9 cellular contexts compared by ENCODE assay signal in the genomic region with DNA sequence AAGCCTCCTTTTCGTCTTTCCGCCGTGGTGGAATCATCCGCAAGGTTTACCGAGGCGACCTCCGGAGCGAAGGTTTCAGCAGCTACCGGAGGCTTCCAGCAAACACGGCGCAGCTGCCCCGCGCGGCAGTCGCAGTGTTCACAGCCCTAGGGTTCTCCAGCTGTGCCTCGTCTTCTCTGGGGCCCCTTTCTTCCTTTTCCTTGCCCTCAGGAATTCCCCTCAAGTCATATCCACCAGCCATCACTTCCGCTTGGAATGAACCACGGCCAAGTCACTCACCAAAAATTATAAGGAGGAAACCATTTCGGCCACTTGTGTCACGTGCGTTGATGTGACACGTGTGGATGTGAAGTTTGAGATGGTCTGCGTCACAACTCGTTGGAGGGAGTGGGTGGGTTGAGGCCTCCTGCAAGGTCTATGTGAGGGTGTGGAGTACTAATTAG. TPM values are rescaled to one million over a fixed set of nuclear protein-coding genes. Genes with fewer than 3 reads are reported as not detected.
DNase-seq lines count a peak whose midpoint lies in the region; ATAC-seq, FAIRE-seq and TF ChIP-seq lines count a peak whose summit lies in the region.
"Had no signal": no experiment of that assay in that cellular context is flagged by ENCODE, and none has a peak within 500 bp of the region (broad histone marks: within the 10 kb centered on the region; RNA-seq: fewer than 3 reads in every experiment).

No MANE protein-coding gene starts in this region.

- intact Hi-C loops in activated CD4-positive, alpha-beta T cell treated with anti-CD3 and anti-CD28 coated beads, Interleukin-2, amount 10 ng/mL, durations not matched to agents 24 days and 14 days (cut with micrococcal nuclease): loop anchor here (1.0 to 5.0 kb wide), 10 partner anchors 10 to 377 kb away; a partner anchor contains a TSS
- intact Hi-C loops in esophagus muscularis mucosa (cut with DNase I): loop anchor here (10.0 kb wide), 1 partner anchor 216 kb away; a partner anchor contains a TSS
- intact Hi-C loops in aorta (cut with DNase I): loop anchor here (2.0 to 5.0 kb wide), 5 partner anchors 68 to 283 kb away; a partner anchor contains a TSS

- H3K27ac ChIP-seq in esophagus muscularis mucosa (replicated peaks in 1 of 4) (peak overlapping the region; percentile 94 to 99 (median 98)), aorta (ENCODE audit: low read depth in 1 of 2, low read length in 2 of 2) (peak overlapping the region in 1 of 2 donors; percentile 69)

- H3K36me3 ChIP-seq in esophagus muscularis mucosa (no peaks in the 10 kb centered on the region), aorta (ENCODE audit: control insufficient read depth in 1 of 2, insufficient read depth in 2 of 2, low read length in 1 of 2) (no peaks in the 10 kb centered on the region)

- peaks cover 27% of the 10 kb centered on the region for H3K36me3 Mint-ChIP-seq in activated CD4-positive, alpha-beta T cell treated with anti-CD3 and anti-CD28 coated beads, Interleukin-2, amount 10 ng/mL, durations not matched to agents 24 days and 14 days (ENCODE audit: low read depth)

- no peaks in the 10 kb centered on the region for H3K27me3 ChIP-seq in esophagus muscularis mucosa
- H3K27me3 ChIP-seq in aorta (ENCODE audit: control insufficient read depth in 1 of 2, insufficient read depth in 2 of 2, low read length in 1 of 2): peaks cover 0 to 1% of the 10 kb centered on the region in 2 donors

- DNase-seq in DMS79 (lab: John Stamatoyannopoulos, UW) (peak; percentile 32), DMS79 treated with DMSO at 0.1 percent for 48 hours (lab: John Stamatoyannopoulos, UW) (no peak), esophagus muscularis mucosa (ENCODE audit: extremely low spot score) (no peak), omental fat pad (ENCODE audit: low spot score) (no peak), aorta (peak; percentile 79 to 80), urothelium cell line (ENCODE audit: low spot score) (no peak)
- no peak for DNase-seq in activated CD4-positive, alpha-beta T cell treated with anti-CD3 and anti-CD28 coated beads, Interleukin-2, amount 10 ng/mL, durations not matched to agents 24 days and 14 days

- no peak for FAIRE-seq in urothelium cell line (lab: Jason Lieb, UNC)
- FAIRE-seq: A204.1 had no signal

- peak overlapping the region; percentile 88 for H3K4me3 Mint-ChIP-seq in activated CD4-positive, alpha-beta T cell treated with anti-CD3 and anti-CD28 coated beads, Interleukin-2, amount 10 ng/mL, durations not matched to agents 24 days and 14 days

- TF ChIP-seq CTCF in esophagus muscularis mucosa (IDR thresholded peaks at IDR 0.05) (no peak), omental fat pad (IDR thresholded peaks at IDR 0.05) (no peak)

- H3K4me1 Mint-ChIP-seq in activated CD4-positive, alpha-beta T cell treated with anti-CD3 and anti-CD28 coated beads, Interleukin-2, amount 10 ng/mL, durations not matched to agents 24 days and 14 days: peaks cover 49% of the 10 kb centered on the region

- peak overlapping the region; percentile 79 to 95 (median 88) for H3K4me3 ChIP-seq in esophagus muscularis mucosa
- H3K4me3 ChIP-seq in aorta (ENCODE audit: low read length in 2 of 2): peak overlapping the region in 1 of 2 donors; percentile 5

- H3K4me1 ChIP-seq in esophagus muscularis mucosa (peaks cover 27 to 39% (median 38%) of the 10 kb centered on the region in 4 donors), aorta (ENCODE audit: control insufficient read depth in 1 of 2, insufficient read depth in 2 of 2, low read length in 2 of 2) (no peaks in the 10 kb centered on the region)

- TF ChIP-seq EP300 in esophagus muscularis mucosa (IDR thresholded peaks at IDR 0.05): no peak

- no peaks in the 10 kb centered on the region for H3K9me3 ChIP-seq in esophagus muscularis mucosa
- no peaks in the 10 kb centered on the region for H3K9me3 ChIP-seq in aorta (ENCODE audit: control insufficient read depth, low read length)

- H3K9me3 Mint-ChIP-seq in activated CD4-positive, alpha-beta T cell treated with anti-CD3 and anti-CD28 coated beads, Interleukin-2, amount 10 ng/mL, durations not matched to agents 24 days and 14 days: no peaks in the 10 kb centered on the region

- peak overlapping the region; percentile 97 for H3K27ac Mint-ChIP-seq in activated CD4-positive, alpha-beta T cell treated with anti-CD3 and anti-CD28 coated beads, Interleukin-2, amount 10 ng/mL, durations not matched to agents 24 days and 14 days

- ATAC-seq in HG03097 (IDR thresholded peaks at IDR 0.05; ENCODE audit: low FRiP score, unreplicated experiment): peak; percentile 2
- peak; percentile 13 for ATAC-seq in omental fat pad (ENCODE audit: low FRiP score)
- ATAC-seq in aorta (ENCODE audit: low FRiP score): peak; percentile 8

- H3K27me3 Mint-ChIP-seq in activated CD4-positive, alpha-beta T cell treated with anti-CD3 and anti-CD28 coated beads, Interleukin-2, amount 10 ng/mL, durations not matched to agents 24 days and 14 days: no peaks in the 10 kb centered on the region

- TF ChIP-seq POLR2A in esophagus muscularis mucosa (IDR thresholded peaks at IDR 0.05; ENCODE audit: low read depth): no peak

- WGBS in esophagus muscularis mucosa: 28% methylated on average over 21 of the region's 24 CpGs
- 24 to 25% methylated on average over 24 of the region's 24 CpGs for WGBS in aorta, 2 donors

RNA-seq across cellular contexts. Expression of a gene that starts 0.6 kb away (rescaled TPM):
- total RNA-seq in activated CD4-positive, alpha-beta T cell treated with anti-CD3 and anti-CD28 coated beads, Interleukin-2, amount 10 ng/mL, durations not matched to agents 24 days and 14 days: 41.3 and 52.1 TPM in 2 replicates
- total RNA-seq in esophagus muscularis mucosa (10 to 100 TPM in 1 of 4 donors, 1 to 10 TPM in 3; 6.2 to 11.2 (median 9.3) TPM), omental fat pad (10 to 100 TPM; 14.6 to 54.4 (median 30.4) TPM), aorta (10 to 100 TPM; 17.8 to 31.0 TPM)
- 1 to 10 TPM; 1.0 to 5.2 TPM for polyA plus RNA-seq in aorta

Comparison
In these comparisons a context has a peak if more than half of its experiments do, and no peak if none do; other contexts are left out.
1. DNase-seq: peak in DMS79 (single experiment) and aorta (2 of 2); none in DMS79 treated with DMSO at 0.1 percent for 48 hours (single experiment), activated CD4-positive, alpha-beta T cell treated with anti-CD3 and anti-CD28 coated beads, Interleukin-2, amount 10 ng/mL, durations not matched to agents 24 days and 14 days (single experiment), esophagus muscularis mucosa (single experiment), omental fat pad (single experiment) and urothelium cell line (single experiment).
2. Peak in every context shown above with its lines, with median percentiles within 50 percentile points of each other: ATAC-seq.